In genomic region chr11:70265341-70265740, GRCh38 we compare ENCODE assay signal across 25 cellular contexts.
DNase-seq lines count a peak whose midpoint lies in the region; ATAC-seq lines count a peak whose summit lies in the region.
"Had no signal": no experiment of that assay in that cellular context is flagged by ENCODE, and none has a peak within 500 bp of the region (broad histone marks: within the 10 kb centered on the region; RNA-seq: fewer than 3 reads in every experiment).

No MANE protein-coding gene starts in this region.

- DNase-seq in GM19238 (ENCODE audit: insufficient read length, low spot score) (peak; percentile 42), SK-N-MC (ENCODE audit: low read depth, low spot score) (peak; percentile 45), AML-193 (lab: John Stamatoyannopoulos, UW) (no peak), HCEC 1CT (no peak), Kasumi-1 (lab: John Stamatoyannopoulos, UW) (no peak)
- DNase-seq in activated naive CD4-positive, alpha-beta T cell treated with anti-CD3 and anti-CD28 coated beads, Interleukin-2, amount 50 U/mL, for 16 hours = no peak
- DNase-seq: ACHN; activated CD4-positive, alpha-beta memory T cell treated with anti-CD3 and anti-CD28 coated beads for 36 hours; activated naive CD4-positive, alpha-beta T cell; amniotic stem cell; heart right ventricle; immature natural killer cell; left ventricle myocardium inferior; midbrain; NCI-H1417 treated with DMSO at 0.1 percent for 48 hours; NCI-H524; SHP77 treated with DMSO at 0.1 percent for 48 hours; stimulated activated CD4-positive, alpha-beta T cell treated with anti-CD3 and anti-CD28 coated beads, Interleukin-15, amount 100 ng/mL, for 24 hours; T-cell; testis had no signal

- no peak overlapping the region for H3K9ac ChIP-seq in BLaER1 treated with 17β-estradiol and CSF1 and Interleukin-3, amounts not matched to agents 10 nM and 100 nM
- peak overlapping the region; percentile 4 for H3K9ac ChIP-seq in SK-N-MC (ENCODE audit: insufficient read length)
- H3K9ac ChIP-seq: parathyroid adenoma had no signal

- H3K9me3 ChIP-seq in BLaER1 treated with 17β-estradiol and CSF1 and Interleukin-3, amounts not matched to agents 10 nM and 100 nM (replicated peaks in 1 of 11) = no peaks in the 10 kb centered on the region
- no peaks in the 10 kb centered on the region for H3K9me3 ChIP-seq in SK-N-MC (ENCODE audit: low read depth, low read length)
- H3K9me3 ChIP-seq: heart right ventricle, left ventricle myocardium inferior, testis had no signal

- H3K4me1 ChIP-seq in BLaER1 treated with 17β-estradiol and CSF1 and Interleukin-3, amounts not matched to agents 10 nM and 100 nM = peaks cover 7 to 18% (median 14%) of the 10 kb centered on the region in 10 experiments; a peak in 18 of 20 replicates
- H3K4me1 ChIP-seq: parathyroid adenoma, testis had no signal

- no peaks in the 10 kb centered on the region for H3K36me3 ChIP-seq in BLaER1 treated with 17β-estradiol and CSF1 and Interleukin-3, amounts not matched to agents 10 nM and 100 nM
- H3K36me3 ChIP-seq in SK-N-MC (ENCODE audit: insufficient read depth, low read length) = no peaks in the 10 kb centered on the region
- H3K36me3 ChIP-seq: heart right ventricle, left ventricle myocardium inferior had no signal

- no peak overlapping the region for H3K27ac ChIP-seq in BLaER1 treated with 17β-estradiol and CSF1 and Interleukin-3, amounts not matched to agents 10 nM and 100 nM
- peak overlapping the region; percentile 94 for H3K27ac ChIP-seq in SK-N-MC
- H3K27ac ChIP-seq: heart right ventricle, left ventricle myocardium inferior, parathyroid adenoma, testis had no signal

- ATAC-seq in HG03103 (IDR thresholded peaks at IDR 0.05; ENCODE audit: low read depth, unreplicated experiment) = peak; percentile 49
- ATAC-seq: heart right ventricle; natural killer cell treated with Interleukin-12 subunit alpha and Interleukin-12 subunit beta and Interleukin-15 and Interleukin-18, amount 100 ng/mL, for 72 hours; sciatic nerve; T-cell had no signal

- H3K4me2 ChIP-seq in BLaER1 treated with 17β-estradiol and CSF1 and Interleukin-3, amounts not matched to agents 10 nM and 100 nM = peak overlapping the region; percentile 1 to 58 (median 34); a peak in 18 of 22 replicates

- H3K27me3 ChIP-seq in BLaER1 treated with 17β-estradiol and CSF1 and Interleukin-3, amounts not matched to agents 10 nM and 100 nM = peaks cover 0 to 8% (median 0%) of the 10 kb centered on the region in 11 experiments; a peak in 5 of 22 replicates
- H3K27me3 ChIP-seq: testis had no signal

- no peak overlapping the region for H3K4me3 ChIP-seq in BLaER1 treated with 17β-estradiol and CSF1 and Interleukin-3, amounts not matched to agents 10 nM and 100 nM
- H3K4me3 ChIP-seq in SK-N-MC = peak overlapping the region; percentile 48
- H3K4me3 ChIP-seq: heart right ventricle, left ventricle myocardium inferior, testis had no signal

- H4K20me1 ChIP-seq in BLaER1 treated with 17β-estradiol and CSF1 and Interleukin-3, amounts not matched to agents 10 nM and 100 nM = no peaks in the 10 kb centered on the region

Comparison
In these comparisons a context has a peak if more than half of its experiments do, and no peak if none do; other contexts are left out.
1. DNase-seq: peak in GM19238 (single experiment) and SK-N-MC (single experiment); none in AML-193 (0 of 2), HCEC 1CT (single experiment), activated naive CD4-positive, alpha-beta T cell treated with anti-CD3 and anti-CD28 coated beads, Interleukin-2, amount 50 U/mL, for 16 hours (single experiment) and Kasumi-1 (0 of 2).